In the genomic region with DNA sequence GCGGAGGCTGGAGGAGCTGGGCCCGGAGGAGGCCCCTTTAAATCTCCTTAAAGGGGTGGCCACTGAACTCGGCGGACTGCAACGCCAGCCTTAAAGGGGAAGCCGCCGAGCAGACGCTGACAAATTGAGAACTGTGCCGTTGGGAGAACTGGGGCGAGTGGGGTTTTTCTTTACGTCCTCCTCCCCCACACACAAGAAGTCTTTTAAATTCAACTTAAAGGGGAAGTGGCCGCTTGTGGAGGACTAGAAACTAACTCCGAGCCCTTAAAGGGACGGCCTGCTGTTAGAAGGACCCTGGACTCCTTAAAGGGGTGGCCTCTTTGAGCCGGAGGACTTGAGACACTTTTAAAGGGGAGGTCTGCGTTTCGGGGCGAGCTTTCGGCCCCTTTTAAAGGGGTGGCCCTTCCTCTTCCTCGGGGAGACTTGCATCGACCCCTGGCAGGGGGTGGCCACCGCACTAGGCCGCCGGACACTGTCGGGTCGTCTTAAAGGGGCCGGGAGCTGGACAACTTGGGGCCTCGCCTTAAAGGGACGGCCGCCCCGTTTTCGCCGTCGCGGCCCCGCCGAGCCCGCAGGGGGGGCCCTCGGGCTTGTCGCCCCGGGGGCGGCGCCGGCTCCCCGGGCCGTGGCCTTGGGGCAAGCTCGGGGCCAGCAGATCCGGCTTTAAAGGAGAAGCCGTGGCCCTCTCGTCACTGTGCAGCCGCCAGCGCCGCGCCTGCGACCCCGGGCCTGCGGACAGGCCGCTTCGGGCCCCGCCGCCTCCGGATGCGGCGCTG, we compare ENCODE assay signal across 8 cellular contexts. TPM values are rescaled to one million over a fixed set of nuclear protein-coding genes. Genes with fewer than 3 reads are reported as not detected.
A peak's percentile ranks its signal among the peaks of the same experiment; 100 is the strongest.
DNase-seq lines count a peak whose midpoint lies in the region; ATAC-seq and TF ChIP-seq lines count a peak whose summit lies in the region.

No MANE protein-coding gene starts in this region.

- no peak for TF ChIP-seq CTCF in fibroblast of lung (conservative IDR thresholded peaks at IDR 0.05 in 1 of 2, IDR thresholded peaks at IDR 0.05 in 1 of 2; ENCODE audit: low read depth in 1 of 2, low read length in 2 of 2)

- peaks cover 44 to 56% (median 46%) of the 10 kb centered on the region in 3 donors for H3K4me1 Mint-ChIP-seq in CD8-positive, alpha-beta memory T cell

- ATAC-seq in GM18907 (IDR thresholded peaks at IDR 0.05; ENCODE audit: unreplicated experiment): peak; percentile 33
- ATAC-seq in HG03135 (IDR thresholded peaks at IDR 0.05; ENCODE audit: unreplicated experiment): peak; percentile 28

- H3K36me3 ChIP-seq in CD8-positive, alpha-beta memory T cell (ENCODE audit: insufficient read depth, low read length): peaks cover 50% of the 10 kb centered on the region
- peaks cover 29% of the 10 kb centered on the region for H3K36me3 ChIP-seq in fibroblast of lung (ENCODE audit: control insufficient read depth, insufficient read depth, low read length)
- peaks cover 45 to 58% of the 10 kb centered on the region in 2 donors for H3K36me3 ChIP-seq in muscle layer of duodenum (ENCODE audit: control insufficient read depth in 1 of 2, insufficient read depth in 2 of 2, low read length in 2 of 2)

- H3K27ac ChIP-seq in CD8-positive, alpha-beta memory T cell (ENCODE audit: low read depth, low read length): peak overlapping the region; percentile 100
- H3K27ac ChIP-seq in fibroblast of lung (ENCODE audit: insufficient read depth, low read length) (peak overlapping the region; percentile 99), muscle layer of duodenum (ENCODE audit: low read length) (peak overlapping the region; percentile 98)

- no peaks in the 10 kb centered on the region for H4K20me1 ChIP-seq in fibroblast of lung (ENCODE audit: control insufficient read depth, extremely low read depth, insufficient read depth, low read length)

- H3K4me1 ChIP-seq in CD8-positive, alpha-beta memory T cell (ENCODE audit: insufficient read depth, low read length): peaks cover 52% of the 10 kb centered on the region
- peaks cover 17% of the 10 kb centered on the region for H3K4me1 ChIP-seq in fibroblast of lung (ENCODE audit: control insufficient read depth, extremely low read depth, insufficient read depth, low read length)
- H3K4me1 ChIP-seq in muscle layer of duodenum (ENCODE audit: control insufficient read depth in 1 of 2, insufficient read depth in 2 of 2, low read length in 2 of 2): peaks cover 24 to 50% of the 10 kb centered on the region in 2 donors

- peak overlapping the region; percentile 99 for H3K9ac ChIP-seq in fibroblast of lung (ENCODE audit: insufficient read depth, low read length)

- H3K4me3 Mint-ChIP-seq in CD8-positive, alpha-beta memory T cell: peak overlapping the region; percentile 93 to 98 (median 94)

- H3K9me3 Mint-ChIP-seq in CD8-positive, alpha-beta memory T cell: peaks cover 0 to 2% (median 0%) of the 10 kb centered on the region in 5 donors

- DNase-seq in CD8-positive, alpha-beta memory T cell: peak in 1 of 5 donors; percentile 56
- DNase-seq in NCI-H2171 treated with DMSO at 0.1 percent for 48 hours (lab: John Stamatoyannopoulos, UW) (peak; percentile 98), fibroblast of lung (ENCODE audit: low read depth in 2 of 2) (peak; percentile 96 to 98), ureter (ENCODE audit: low spot score) (peak; percentile 96)
- DNase-seq in activated CD4-positive, alpha-beta T cell treated with anti-CD3 and anti-CD28 coated beads, Interleukin-2, amount 50 U/mL, for 4 hours: peak; percentile 92 to 94

- H2AFZ ChIP-seq in fibroblast of lung (ENCODE audit: low read length): peak overlapping the region; percentile 42

- H3K36me3 Mint-ChIP-seq in CD8-positive, alpha-beta memory T cell: peaks cover 8 to 75% (median 16%) of the 10 kb centered on the region in 3 donors

- peak overlapping the region; percentile 33 for H3K4me2 ChIP-seq in fibroblast of lung (ENCODE audit: extremely low read depth, insufficient read depth, low read length)

- H3K27ac Mint-ChIP-seq in CD8-positive, alpha-beta memory T cell: peak overlapping the region; percentile 98 to 100 (median 100)

- H3K9me3 ChIP-seq in CD8-positive, alpha-beta memory T cell (ENCODE audit: low read length): no peaks in the 10 kb centered on the region
- H3K9me3 ChIP-seq in fibroblast of lung (ENCODE audit: control insufficient read depth, insufficient read depth, low read depth, low read length): no peaks in the 10 kb centered on the region
- H3K9me3 ChIP-seq in muscle layer of duodenum (ENCODE audit: control insufficient read depth in 1 of 2, low read length in 2 of 2): no peaks in the 10 kb centered on the region

- no peaks in the 10 kb centered on the region for H3K27me3 ChIP-seq in CD8-positive, alpha-beta memory T cell (ENCODE audit: insufficient read depth, low read length, poor library complexity, severe bottlenecking)
- H3K27me3 ChIP-seq in fibroblast of lung (ENCODE audit: control insufficient read depth, insufficient read depth, low read length): no peaks in the 10 kb centered on the region
- no peaks in the 10 kb centered on the region for H3K27me3 ChIP-seq in muscle layer of duodenum (ENCODE audit: low read depth, low read length)

- peaks cover 43% of the 10 kb centered on the region for H3K79me2 ChIP-seq in fibroblast of lung (ENCODE audit: control insufficient read depth, insufficient read depth, low read length)

- peak overlapping the region; percentile 92 for H3K4me3 ChIP-seq in CD8-positive, alpha-beta memory T cell (ENCODE audit: low read length)
- H3K4me3 ChIP-seq in fibroblast of lung (replicated peaks in 1 of 4; ENCODE audit: control extremely low read depth in 1 of 4, insufficient read depth in 1 of 4, low read depth in 3 of 4, low read length in 4 of 4) (peak overlapping the region; percentile 69 to 89 (median 87)), muscle layer of duodenum (ENCODE audit: low read depth in 1 of 2, low read length in 2 of 2) (peak overlapping the region; percentile 84 to 92)

- POLR2A ChIA-PET in CD8-positive, alpha-beta memory T cell (lab: Charles Lee): interaction anchor here (0.5 to 3.3 kb wide), 31 partner anchors 9 to 1836 kb away, joined by 3 to 37 read pairs (median 4); a partner anchor contains a TSS

- CTCF ChIA-PET in CD8-positive, alpha-beta memory T cell (lab: Charles Lee): interaction anchor here (0.6 to 4.5 kb wide), 15 partner anchors 8 to 567 kb away, joined by 3 to 37 read pairs (median 4); a partner anchor contains a TSS

- H3K27me3 Mint-ChIP-seq in CD8-positive, alpha-beta memory T cell: no peaks in the 10 kb centered on the region

RNA-seq across cellular contexts. Expression of a gene that starts 0.7 kb away (rescaled TPM):
- 100 to 1,000 TPM; 115 to 124 TPM for total RNA-seq in CD8-positive, alpha-beta memory T cell
- 7.1 TPM for polyA plus RNA-seq in CD8-positive, alpha-beta memory T cell
- total RNA-seq in fibroblast of lung (16.7 and 20.8 TPM in 2 replicates), ureter (82.5 TPM)
- polyA plus RNA-seq in fibroblast of lung: 5.5 and 8.2 TPM in 2 replicates
- 27.3 and 36.0 TPM in 2 replicates for polyA plus RNA-seq in fibroblast of lung (2012)
- polyA minus RNA-seq in fibroblast of lung (ENCODE audit: low replicate concordance): 24.0 and 37.3 TPM in 2 replicates

RNA-seq across cellular contexts. Expression of a gene that starts 8.2 kb away (rescaled TPM):
- total RNA-seq in CD8-positive, alpha-beta memory T cell: 10 to 100 TPM; 87.5 to 92.5 TPM
- polyA plus RNA-seq in CD8-positive, alpha-beta memory T cell: 29.7 TPM
- total RNA-seq in fibroblast of lung (5.9 and 6.6 TPM in 2 replicates), ureter (37.8 TPM)
- 2.5 and 4.7 TPM in 2 replicates for polyA plus RNA-seq in fibroblast of lung
- polyA plus RNA-seq in fibroblast of lung (2012): 13.5 and 28.4 TPM in 2 replicates
- 2.8 and 9.5 TPM in 2 replicates for polyA minus RNA-seq in fibroblast of lung (ENCODE audit: low replicate concordance)

RNA-seq across cellular contexts. Expression of a gene that starts 40.1 kb away (rescaled TPM):
- 10 to 100 TPM; 75.4 to 76.3 TPM for total RNA-seq in CD8-positive, alpha-beta memory T cell
- 33.0 TPM for polyA plus RNA-seq in CD8-positive, alpha-beta memory T cell
- total RNA-seq in fibroblast of lung (11.3 and 14.2 TPM in 2 replicates), ureter (82.3 TPM)
- polyA plus RNA-seq in fibroblast of lung: 3.5 and 6.4 TPM in 2 replicates
- 12.1 and 17.8 TPM in 2 replicates for polyA plus RNA-seq in fibroblast of lung (2012)
- 98.0 and 100 TPM in 2 replicates for polyA minus RNA-seq in fibroblast of lung (ENCODE audit: low replicate concordance)

RNA-seq across cellular contexts. Expression of a gene that starts 48.7 kb away (rescaled TPM):
- total RNA-seq in CD8-positive, alpha-beta memory T cell: 10 to 100 TPM; 14.6 to 15.7 TPM
- 13.7 TPM for polyA plus RNA-seq in CD8-positive, alpha-beta memory T cell
- total RNA-seq in fibroblast of lung (4.6 and 6.1 TPM in 2 replicates), ureter (10.2 TPM)
- polyA plus RNA-seq in fibroblast of lung: 3.5 and 4.2 TPM in 2 replicates
- 3.6 and 4.7 TPM in 2 replicates for polyA plus RNA-seq in fibroblast of lung (2012)
- polyA minus RNA-seq in fibroblast of lung (ENCODE audit: low replicate concordance): 12.1 and 12.2 TPM in 2 replicates
